Comparison of ENCODE assay signal across 9 cellular contexts in the genomic region with DNA sequence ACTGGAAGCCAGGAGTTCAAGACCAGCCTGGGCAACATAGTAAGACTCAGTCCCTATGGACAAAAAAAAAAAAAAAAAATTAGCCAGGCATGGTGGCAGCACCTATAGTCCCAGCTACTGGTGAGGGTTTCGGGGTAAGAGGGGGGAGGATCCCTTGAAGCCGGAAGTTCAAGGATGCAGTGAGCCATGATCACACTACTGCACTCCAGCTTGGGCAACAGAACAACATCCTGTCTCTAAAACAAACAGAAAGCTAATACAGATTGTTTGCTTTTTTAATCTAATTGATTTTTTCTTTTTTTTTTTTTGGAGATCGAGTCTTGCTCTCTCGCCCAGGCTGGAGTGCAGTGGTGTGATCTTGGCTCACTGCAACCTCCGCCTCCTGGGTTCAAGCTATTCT. TPM values are rescaled to one million over a fixed set of nuclear protein-coding genes. Genes with fewer than 3 reads are reported as not detected.
A peak's percentile ranks its signal among the peaks of the same experiment; 100 is the strongest.
DNase-seq lines count a peak whose midpoint lies in the region; ATAC-seq and TF ChIP-seq lines count a peak whose summit lies in the region.
"Had no signal": no experiment of that assay in that cellular context is flagged by ENCODE, and none has a peak within 500 bp of the region (broad histone marks: within the 10 kb centered on the region; RNA-seq: fewer than 3 reads in every experiment).

No MANE protein-coding gene starts in this region.

- POLR2A ChIA-PET in RWPE1 (lab: Yijun Ruan, JAX; ENCODE audit: low non-redundant PET) = interaction anchor here (0.7 kb wide), 1 partner anchor 110 kb away, joined by 7 read pairs; no protein-coding TSS in a partner anchor

- peaks cover 0 to 16% (median 6%) of the 10 kb centered on the region in 11 experiments; a peak in 11 of 22 replicates for H3K36me3 ChIP-seq in BLaER1 treated with 17β-estradiol and CSF1 and Interleukin-3, amounts not matched to agents 10 nM and 100 nM
- H3K36me3 ChIP-seq in liver (ENCODE audit: control insufficient read depth in 4 of 4, insufficient read depth in 3 of 4, low read depth in 1 of 4, low read length in 3 of 4) (no peaks in the 10 kb centered on the region), smooth muscle cell (ENCODE audit: low read depth) (no peaks in the 10 kb centered on the region)
- H3K36me3 ChIP-seq: Peyer's patch had no signal

- CTCF ChIA-PET in RWPE1 (lab: Yijun Ruan, JAX) = interaction anchor here (0.6 to 3.6 kb wide), 2 partner anchors 42 to 97 kb away, joined by 6 to 18 read pairs; no protein-coding TSS in a partner anchor

- peaks cover 9% of the 10 kb centered on the region for H3F3A ChIP-seq in smooth muscle cell (ENCODE audit: low read depth)

- 27% methylated on average over 5 of the region's 5 CpGs for WGBS in liver
- WGBS in smooth muscle cell (ENCODE audit: low lambda C conversion rate) = over 99% methylated on average over 5 of the region's 5 CpGs

- DNase-seq in GM12865 (ENCODE audit: low read depth) = peak; percentile 72
- DNase-seq in RWPE1 (ENCODE audit: low spot score) = no peak
- DNase-seq in smooth muscle cell (lab: John Stamatoyannopoulos, UW; ENCODE audit: unreplicated experiment) = no peak
- DNase-seq in coronary artery (ENCODE audit: low spot score) = no peak
- DNase-seq: H7 had no signal

- H3K79me2 ChIP-seq in smooth muscle cell (ENCODE audit: low read depth) = peaks cover 31% of the 10 kb centered on the region

- H3K27me3 ChIP-seq in BLaER1 treated with 17β-estradiol and CSF1 and Interleukin-3, amounts not matched to agents 10 nM and 100 nM = no peaks in the 10 kb centered on the region
- H3K27me3 ChIP-seq in liver (ENCODE audit: control insufficient read depth in 4 of 4, insufficient read depth in 4 of 4, low read length in 3 of 4) = no peaks in the 10 kb centered on the region
- no peaks in the 10 kb centered on the region for H3K27me3 ChIP-seq in smooth muscle cell (ENCODE audit: low read depth)
- H3K27me3 ChIP-seq: Peyer's patch had no signal

- peak overlapping the region in 8 of 11 experiments; percentile 33 to 97 (median 90); a peak in 6 of 22 replicates for H3K9ac ChIP-seq in BLaER1 treated with 17β-estradiol and CSF1 and Interleukin-3, amounts not matched to agents 10 nM and 100 nM
- H3K9ac ChIP-seq in liver (ENCODE audit: low read depth in 1 of 2, low read length in 2 of 2) (no peak overlapping the region), smooth muscle cell (ENCODE audit: low read depth) (no peak overlapping the region)

- H3K4me3 ChIP-seq in BLaER1 treated with 17β-estradiol and CSF1 and Interleukin-3, amounts not matched to agents 10 nM and 100 nM = no peak overlapping the region
- no peak overlapping the region for H3K4me3 ChIP-seq in GM12865 (ENCODE audit: low read depth, low read length)
- no peak overlapping the region for H3K4me3 ChIP-seq in liver (ENCODE audit: low read depth in 1 of 3, low read length in 3 of 3)
- no peak overlapping the region for H3K4me3 ChIP-seq in smooth muscle cell
- no peak overlapping the region for H3K4me3 ChIP-seq in coronary artery

- peaks cover 40 to 60% (median 49%) of the 10 kb centered on the region in 10 experiments for H3K4me1 ChIP-seq in BLaER1 treated with 17β-estradiol and CSF1 and Interleukin-3, amounts not matched to agents 10 nM and 100 nM
- H3K4me1 ChIP-seq in liver (ENCODE audit: control insufficient read depth in 4 of 4, insufficient read depth in 4 of 4, low read length in 3 of 4) = peaks cover 0 to 39% (median 27%) of the 10 kb centered on the region in 4 donors
- peaks cover 7% of the 10 kb centered on the region for H3K4me1 ChIP-seq in smooth muscle cell (ENCODE audit: low read depth)

- no peak for TF ChIP-seq CTCF in GM12865 (IDR thresholded peaks at IDR 0.05; ENCODE audit: insufficient read depth, low read depth, low read length, missing control alignments)
- TF ChIP-seq CTCF in RWPE1 (conservative IDR thresholded peaks at IDR 0.05; ENCODE audit: low read depth) = no peak
- TF ChIP-seq CTCF in liver (IDR thresholded peaks at IDR 0.05; ENCODE audit: low read depth, low read length, missing input control) = no peak
- no peak for TF ChIP-seq CTCF in smooth muscle cell (IDR thresholded peaks at IDR 0.05; ENCODE audit: borderline replicate concordance, insufficient read depth, poor library complexity, severe bottlenecking)
- no peak for TF ChIP-seq CTCF in coronary artery (IDR thresholded peaks at IDR 0.05)

- peak overlapping the region in 9 of 11 experiments; percentile 82 to 96 (median 93); a peak in 16 of 22 replicates for H3K27ac ChIP-seq in BLaER1 treated with 17β-estradiol and CSF1 and Interleukin-3, amounts not matched to agents 10 nM and 100 nM
- H3K27ac ChIP-seq in RWPE1 (peak overlapping the region; percentile 98), liver (ENCODE audit: low read depth in 1 of 2, low read length in 2 of 2) (peak overlapping the region; percentile 20 to 38), smooth muscle cell (ENCODE audit: low read depth) (no peak overlapping the region), coronary artery (no peak overlapping the region)

- H2AFZ ChIP-seq in smooth muscle cell (ENCODE audit: low read depth) = no peak overlapping the region

- H4K20me1 ChIP-seq in BLaER1 treated with 17β-estradiol and CSF1 and Interleukin-3, amounts not matched to agents 10 nM and 100 nM = peaks cover 12 to 32% (median 30%) of the 10 kb centered on the region in 11 experiments; a peak in 20 of 22 replicates
- peaks cover 23% of the 10 kb centered on the region for H4K20me1 ChIP-seq in smooth muscle cell (ENCODE audit: low read depth)

- no peak for TF ChIP-seq RAD21 in liver (IDR thresholded peaks at IDR 0.05)

- peak overlapping the region; percentile 78 to 99 (median 90) for H3K4me2 ChIP-seq in BLaER1 treated with 17β-estradiol and CSF1 and Interleukin-3, amounts not matched to agents 10 nM and 100 nM
- H3K4me2 ChIP-seq in smooth muscle cell = no peak overlapping the region

- ATAC-seq in HG02763 (IDR thresholded peaks at IDR 0.05; ENCODE audit: unreplicated experiment) = no peak

- H3K9me3 ChIP-seq in BLaER1 treated with 17β-estradiol and CSF1 and Interleukin-3, amounts not matched to agents 10 nM and 100 nM (replicated peaks in 1 of 11) = no peaks in the 10 kb centered on the region
- H3K9me3 ChIP-seq in liver (ENCODE audit: control insufficient read depth in 4 of 4, low read length in 3 of 4) (no peaks in the 10 kb centered on the region), smooth muscle cell (replicated peaks; ENCODE audit: low read depth) (no peaks in the 10 kb centered on the region)
- H3K9me3 ChIP-seq: Peyer's patch had no signal

TF ChIP-seq in liver, 16 proteins besides CTCF, POLR2A, EP300 and RAD21:
- TF ChIP-seq, protein P1, sequence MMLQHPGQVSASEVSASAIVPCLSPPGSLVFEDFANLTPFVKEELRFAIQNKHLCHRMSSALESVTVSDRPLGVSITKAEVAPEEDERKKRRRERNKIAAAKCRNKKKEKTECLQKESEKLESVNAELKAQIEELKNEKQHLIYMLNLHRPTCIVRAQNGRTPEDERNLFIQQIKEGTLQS (IDR thresholded peaks at IDR 0.05) = no peak
- TF ChIP-seq YY1 (IDR thresholded peaks at IDR 0.05) (peak; percentile 25), GABPA (IDR thresholded peaks at IDR 0.05 in 1 of 2, conservative IDR thresholded peaks at IDR 0.05 in 1 of 2) (peak; percentile 64 to 80), SP1 (IDR thresholded peaks at IDR 0.05) (peak; percentile 45), HNF4A (conservative IDR thresholded peaks at IDR 0.05) (peak; percentile 23 to 28), RXRA (IDR thresholded peaks at IDR 0.05) (peak; percentile 21 to 32)
- TF ChIP-seq, protein P2, sequence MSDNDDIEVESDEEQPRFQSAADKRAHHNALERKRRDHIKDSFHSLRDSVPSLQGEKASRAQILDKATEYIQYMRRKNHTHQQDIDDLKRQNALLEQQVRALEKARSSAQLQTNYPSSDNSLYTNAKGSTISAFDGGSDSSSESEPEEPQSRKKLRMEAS (IDR thresholded peaks at IDR 0.05) = no peak

RNA-seq across cellular contexts. Expression of a gene that starts 1.6 kb away (rescaled TPM):
- 10 to 100 TPM; 45.2 to 84.4 TPM for total RNA-seq in liver
- polyA plus RNA-seq in liver = 10 to 100 TPM; 54.7 to 94.8 TPM
- 54.1 and 55.6 TPM in 2 replicates for total RNA-seq in smooth muscle cell
- polyA plus RNA-seq in smooth muscle cell = 56.7 and 57.5 TPM in 2 replicates

RNA-seq across cellular contexts. Expression of a gene that starts 6.1 kb away (rescaled TPM):
- total RNA-seq in liver = 10 to 100 TPM in 1 of 2 donors, 1 to 10 TPM in 1; 7.1 to 10.8 TPM
- polyA plus RNA-seq in liver = 10 to 100 TPM in 1 of 2 donors, 1 to 10 TPM in 1; 8.0 to 10.3 TPM
- 9.7 and 13.6 TPM in 2 replicates for total RNA-seq in smooth muscle cell
- 14.2 and 19.2 TPM in 2 replicates for polyA plus RNA-seq in smooth muscle cell

RNA-seq across cellular contexts. Expression of a gene that starts 16.1 kb away (rescaled TPM):
- total RNA-seq in liver = 10 to 100 TPM in 1 of 2 donors, 1 to 10 TPM in 1; 7.8 to 11.4 TPM
- polyA plus RNA-seq in liver = 10 to 100 TPM; 12.8 to 13.2 TPM
- total RNA-seq in smooth muscle cell = 15.2 and 20.7 TPM in 2 replicates
- 24.0 and 26.7 TPM in 2 replicates for polyA plus RNA-seq in smooth muscle cell

Comparison
In these comparisons a context has a peak if more than half of its experiments do, and no peak if none do; other contexts are left out.
1. H3K27ac ChIP-seq: peak in BLaER1 treated with 17β-estradiol and CSF1 and Interleukin-3, amounts not matched to agents 10 nM and 100 nM (9 of 11), RWPE1 (single experiment) and liver (2 of 2); none in smooth muscle cell (single experiment) and coronary artery (0 of 2).
2. H3K9ac ChIP-seq: peak in BLaER1 treated with 17β-estradiol and CSF1 and Interleukin-3, amounts not matched to agents 10 nM and 100 nM (8 of 11); none in liver (0 of 2) and smooth muscle cell (single experiment).